ENCODE assay signal across 8 cellular contexts in genomic region chr1:18681423-18681835, GRCh38. TPM values are rescaled to one million over a fixed set of nuclear protein-coding genes. Genes with fewer than 3 reads are reported as not detected.
DNase-seq lines count a peak whose midpoint lies in the region; ATAC-seq, FAIRE-seq and TF ChIP-seq lines count a peak whose summit lies in the region.

No MANE protein-coding gene starts in this region.

- peak; percentile 36 for DNase-seq in G401 (ENCODE audit: low spot score)
- DNase-seq in NCI-H1694 treated with DMSO at 0.1 percent for 48 hours (lab: John Stamatoyannopoulos, UW), result peak; percentile 27
- peak in 3 of 7 donors; percentile 21 to 37 (median 24) for DNase-seq in adrenal gland
- no peak for DNase-seq in right lobe of liver
- DNase-seq in epidermal melanocyte (ENCODE audit: insufficient read length, low spot score), result no peak

- H3K27ac ChIP-seq in adrenal gland (no peak overlapping the region), right lobe of liver (no peak overlapping the region)

- H3K36me3 ChIP-seq in adrenal gland (replicated peaks in 1 of 2), result no peaks in the 10 kb centered on the region
- no peaks in the 10 kb centered on the region for H3K36me3 ChIP-seq in right lobe of liver

- ATAC-seq in right lobe of liver, result peak; percentile 58 to 71 (median 66)
- ATAC-seq in HG03108 (IDR thresholded peaks at IDR 0.05; ENCODE audit: unreplicated experiment), result no peak
- no peak for ATAC-seq in HG03280 (IDR thresholded peaks at IDR 0.05; ENCODE audit: unreplicated experiment)

- in situ Hi-C loops in G401 (cut with HindIII; ENCODE audit: low sequenced_read_pairs), result no loop called here

- peak; percentile 75 for FAIRE-seq in A204.1 (lab: Jason Lieb, UNC)

- H3K27me3 ChIP-seq in adrenal gland, result peaks cover 14% of the 10 kb centered on the region
- H3K27me3 ChIP-seq in right lobe of liver, result no peaks in the 10 kb centered on the region

- intact Hi-C loops in adrenal gland (cut with DNase I) (loop anchor here in 1 of 2 donors (10.0 kb wide), 1 partner anchor 87 kb away; no protein-coding TSS in a partner anchor), right lobe of liver (cut with DNase I) (no loop called here)

- H3K4me3 ChIP-seq in adrenal gland, result no peak overlapping the region
- H3K4me3 ChIP-seq in right lobe of liver, result no peak overlapping the region

- no peaks in the 10 kb centered on the region for H3K4me1 ChIP-seq in adrenal gland (replicated peaks in 1 of 2)
- no peaks in the 10 kb centered on the region for H3K4me1 ChIP-seq in right lobe of liver

- WGBS in adrenal gland, 4 donors, result 65 to 68% (median 67%) methylated on average over 4 of the region's 4 CpGs
- WGBS in right lobe of liver (ENCODE audit: insufficient coverage, low coverage, low lambda C conversion rate, missing lambda C conversion rate), result 46% methylated on average over 4 of the region's 4 CpGs

- no peak for TF ChIP-seq POLR2A in adrenal gland (IDR thresholded peaks at IDR 0.05)
- no peak for TF ChIP-seq POLR2A in right lobe of liver (IDR thresholded peaks at IDR 0.05)

- H3K9me3 ChIP-seq in adrenal gland (replicated peaks in 1 of 3) (no peaks in the 10 kb centered on the region), right lobe of liver (no peaks in the 10 kb centered on the region)

- TF ChIP-seq CTCF in adrenal gland (IDR thresholded peaks at IDR 0.05) (peak; percentile 39 to 65 (median 52)), right lobe of liver (IDR thresholded peaks at IDR 0.05) (peak; percentile 21 to 64 (median 56))

RNA-seq across cellular contexts. Expression of gene PAX7, which starts 50.8 kb away (rescaled TPM):
- total RNA-seq in G401 (2014; rRNA removed; shearing (Covaris generic)), result not detected in 2 replicates
- total RNA-seq in adrenal gland (not detected), right lobe of liver (not detected)
- polyA plus RNA-seq in adrenal gland, result not detected

Comparison
In these comparisons a context has a peak if more than half of its experiments do, and no peak if none do; other contexts are left out.
1. DNase-seq: peak in G401 (single experiment) and NCI-H1694 treated with DMSO at 0.1 percent for 48 hours (single experiment); none in right lobe of liver (0 of 3) and epidermal melanocyte (single experiment).
2. ATAC-seq: peak in right lobe of liver (4 of 4); none in HG03108 (single experiment) and HG03280 (single experiment).